In the genomic region with DNA sequence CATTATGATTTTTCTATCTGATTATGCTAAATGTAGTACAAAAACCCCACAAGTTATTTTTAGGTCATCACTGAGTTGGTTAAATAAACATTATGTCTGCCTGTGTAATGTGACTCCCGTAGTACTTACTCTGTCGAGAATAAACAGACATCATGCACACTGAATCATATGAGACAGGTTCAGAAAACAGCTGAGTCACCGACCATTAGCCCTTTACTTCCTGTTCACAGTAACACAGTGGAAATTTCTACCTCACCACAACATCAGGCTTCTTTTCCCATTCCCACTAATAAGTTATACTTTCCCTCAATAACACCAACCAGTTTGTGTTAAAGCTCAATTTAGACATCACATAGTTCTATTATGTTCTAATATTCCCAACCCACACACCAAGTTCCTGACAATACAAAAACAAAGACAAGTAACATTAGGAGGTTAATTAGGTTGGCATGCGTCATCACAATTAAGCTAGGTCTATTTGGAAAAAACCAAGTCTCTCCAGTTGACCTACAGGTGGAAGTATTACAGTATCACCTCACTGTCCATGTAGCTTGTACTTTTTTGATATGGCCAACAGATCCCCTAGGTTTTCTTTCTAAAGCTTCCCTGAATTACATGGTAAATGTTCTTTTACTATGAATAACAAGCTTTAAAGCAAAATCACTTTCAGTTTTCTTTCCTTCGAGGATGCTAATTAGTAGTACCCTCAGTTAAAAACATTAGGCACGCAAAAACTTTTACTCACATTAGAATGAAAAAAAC, we compare ENCODE assay signal across 8 cellular contexts.
DNase-seq lines count a peak whose midpoint lies in the region; ATAC-seq and TF ChIP-seq lines count a peak whose summit lies in the region.

No MANE protein-coding gene starts in this region.

- peaks cover 11 to 25% (median 21%) of the 10 kb centered on the region in 3 experiments for H3K36me3 Mint-ChIP-seq in H9 (ENCODE audit: insufficient read depth in 1 of 3, low read depth in 3 of 3)
- peaks cover 25% of the 10 kb centered on the region for H3K36me3 Mint-ChIP-seq in stimulated activated memory B cell treated with anti-CD40 and anti-IgM and Interleukin-4, amounts not matched to agents 10 μg/mL and 1 μg/mL and 100 μg/mL, for 72 hours

- no peak overlapping the region for H2BK15ac ChIP-seq in H9 (ENCODE audit: low read depth, low read length)

- H3K79me1 ChIP-seq in H9 (ENCODE audit: insufficient read depth, low read depth, low read length, poor library complexity, severe bottlenecking): peaks cover 5% of the 10 kb centered on the region

- H4K8ac ChIP-seq in H9 (replicated peaks; ENCODE audit: insufficient read length, low read depth, low read length): no peak overlapping the region

- no CpG with 5 or more reads among the region's 6 CpGs for WGBS in H9 (ENCODE audit: extremely low coverage, insufficient read length, low lambda C conversion rate)

- ATAC-seq in stimulated activated memory B cell treated with anti-CD40 and anti-IgM and Interleukin-4, amounts not matched to agents 10 μg/mL and 1 μg/mL and 100 μg/mL, for 72 hours: peak; percentile 87

- H4K5ac ChIP-seq in H9 (ENCODE audit: insufficient read length, low read depth, low read length): no peak overlapping the region

- peaks cover 0 to 10% of the 10 kb centered on the region in 2 experiments; a peak in 4 of 5 replicates for H3K9me3 Mint-ChIP-seq in H9
- no peaks in the 10 kb centered on the region for H3K9me3 Mint-ChIP-seq in stimulated activated memory B cell treated with anti-CD40 and anti-IgM and Interleukin-4, amounts not matched to agents 10 μg/mL and 1 μg/mL and 100 μg/mL, for 72 hours

- no peak overlapping the region for H3K14ac ChIP-seq in H9 (ENCODE audit: insufficient read depth, low read length)

- no peak overlapping the region for H3K18ac ChIP-seq in H9 (ENCODE audit: insufficient read length, low read depth, low read length)

- no peak overlapping the region for H2BK12ac ChIP-seq in H9 (ENCODE audit: insufficient read length, low read depth, low read length)

- no peak overlapping the region for H3T11ph ChIP-seq in H9 (ENCODE audit: low read length)

- H3K56ac ChIP-seq in H9 (ENCODE audit: insufficient read length, low read depth, low read length): no peak overlapping the region

- no peaks in the 10 kb centered on the region for H3K23me2 ChIP-seq in H9 (ENCODE audit: insufficient read length, low read depth, low read length, poor library complexity, severe bottlenecking)

- no peak overlapping the region for H3K23ac ChIP-seq in H9 (ENCODE audit: insufficient read length, low read depth, low read length)

- no peak overlapping the region for H2AFZ ChIP-seq in H9 (ENCODE audit: low read length)

- peaks cover 6 to 7% of the 10 kb centered on the region in 2 experiments for H3K4me1 Mint-ChIP-seq in H9
- peaks cover 27% of the 10 kb centered on the region for H3K4me1 Mint-ChIP-seq in stimulated activated memory B cell treated with anti-CD40 and anti-IgM and Interleukin-4, amounts not matched to agents 10 μg/mL and 1 μg/mL and 100 μg/mL, for 72 hours

- H2BK20ac ChIP-seq in H9 (ENCODE audit: low read depth, low read length, poor library complexity, severe bottlenecking): no peak overlapping the region

- no peak overlapping the region for H2BK5ac ChIP-seq in H9 (ENCODE audit: insufficient read length, low read length)

- TF ChIP-seq CTCF in H9 (conservative IDR thresholded peaks at IDR 0.05): no peak

- H3K27me3 ChIP-seq in H9 (ENCODE audit: insufficient read depth, low read length): no peaks in the 10 kb centered on the region

- H3K9ac ChIP-seq in H9 (ENCODE audit: extremely low read depth, insufficient read length, low read length): no peak overlapping the region

- no peaks in the 10 kb centered on the region for H4K20me1 ChIP-seq in H9 (ENCODE audit: control insufficient read depth, insufficient read depth, insufficient read length)

- no peak overlapping the region for H2AK5ac ChIP-seq in H9 (ENCODE audit: insufficient read length, low read length)

- no peak overlapping the region for H2BK120ac ChIP-seq in H9 (ENCODE audit: low read depth, low read length, poor library complexity, severe bottlenecking)

- H3K4ac ChIP-seq in H9 (ENCODE audit: low read depth, low read length): no peak overlapping the region

- in situ Hi-C loops in T47D (cut with HindIII; ENCODE audit: low pct_unique_long_range_greater_than_20kb, low sequenced_read_pairs): no loop called here

- no peak overlapping the region for H4K91ac ChIP-seq in H9 (ENCODE audit: insufficient read length, low read depth, low read length)

- no peaks in the 10 kb centered on the region for H3K27me3 Mint-ChIP-seq in H9 (ENCODE audit: low read depth)
- no peaks in the 10 kb centered on the region for H3K27me3 Mint-ChIP-seq in stimulated activated memory B cell treated with anti-CD40 and anti-IgM and Interleukin-4, amounts not matched to agents 10 μg/mL and 1 μg/mL and 100 μg/mL, for 72 hours

- H3K4me1 ChIP-seq in H9 (ENCODE audit: insufficient read depth, low read length): peaks cover 2% of the 10 kb centered on the region; the same call in 1 of the 2 replicates

- no peak overlapping the region for H3K4me2 ChIP-seq in H9 (ENCODE audit: insufficient read depth, insufficient read length, low read length)

- H3K79me2 ChIP-seq in H9 (ENCODE audit: insufficient read depth, low read length): no peaks in the 10 kb centered on the region; the same call in 1 of the 2 replicates

- no peak overlapping the region for H3K4me3 Mint-ChIP-seq in H9
- peak overlapping the region; percentile 66 for H3K4me3 Mint-ChIP-seq in stimulated activated memory B cell treated with anti-CD40 and anti-IgM and Interleukin-4, amounts not matched to agents 10 μg/mL and 1 μg/mL and 100 μg/mL, for 72 hours

- no peak overlapping the region for H3K27ac ChIP-seq in H9 (ENCODE audit: insufficient read length, low read depth, low read length)

- no peaks in the 10 kb centered on the region for H3K9me3 ChIP-seq in H9 (ENCODE audit: control insufficient read depth, low read depth, low read length)

- DNase-seq in activated gamma-delta T cell treated with Interleukin-2 at 50 U/mL for 16 hours (peak; percentile 16), activated gamma-delta T cell (lab: John Stamatoyannopoulos, UW) (no peak), H9 (no peak), LoVo (ENCODE audit: low spot score) (peak; percentile 93), RPMI7951 (ENCODE audit: low read depth) (peak; percentile 97), T47D (ENCODE audit: low read depth in 1 of 2, low spot score in 1 of 2) (peak; percentile 45 to 89), kidney glomerular epithelial cell (lab: John Stamatoyannopoulos, UW) (peak; percentile 97)

- peak overlapping the region in 2 of 3 experiments; percentile 8 to 50; a peak in 3 of 7 replicates for H3K27ac Mint-ChIP-seq in H9
- H3K27ac Mint-ChIP-seq in stimulated activated memory B cell treated with anti-CD40 and anti-IgM and Interleukin-4, amounts not matched to agents 10 μg/mL and 1 μg/mL and 100 μg/mL, for 72 hours: peak overlapping the region; percentile 88

Comparison
In these comparisons a context has a peak if more than half of its experiments do, and no peak if none do; other contexts are left out.
1. DNase-seq: peak in activated gamma-delta T cell treated with Interleukin-2 at 50 U/mL for 16 hours (single experiment), LoVo (single experiment), RPMI7951 (single experiment), T47D (2 of 2) and kidney glomerular epithelial cell (single experiment); none in activated gamma-delta T cell (single experiment) and H9 (single experiment).